10 cellular contexts compared by ENCODE assay signal in the genomic region with DNA sequence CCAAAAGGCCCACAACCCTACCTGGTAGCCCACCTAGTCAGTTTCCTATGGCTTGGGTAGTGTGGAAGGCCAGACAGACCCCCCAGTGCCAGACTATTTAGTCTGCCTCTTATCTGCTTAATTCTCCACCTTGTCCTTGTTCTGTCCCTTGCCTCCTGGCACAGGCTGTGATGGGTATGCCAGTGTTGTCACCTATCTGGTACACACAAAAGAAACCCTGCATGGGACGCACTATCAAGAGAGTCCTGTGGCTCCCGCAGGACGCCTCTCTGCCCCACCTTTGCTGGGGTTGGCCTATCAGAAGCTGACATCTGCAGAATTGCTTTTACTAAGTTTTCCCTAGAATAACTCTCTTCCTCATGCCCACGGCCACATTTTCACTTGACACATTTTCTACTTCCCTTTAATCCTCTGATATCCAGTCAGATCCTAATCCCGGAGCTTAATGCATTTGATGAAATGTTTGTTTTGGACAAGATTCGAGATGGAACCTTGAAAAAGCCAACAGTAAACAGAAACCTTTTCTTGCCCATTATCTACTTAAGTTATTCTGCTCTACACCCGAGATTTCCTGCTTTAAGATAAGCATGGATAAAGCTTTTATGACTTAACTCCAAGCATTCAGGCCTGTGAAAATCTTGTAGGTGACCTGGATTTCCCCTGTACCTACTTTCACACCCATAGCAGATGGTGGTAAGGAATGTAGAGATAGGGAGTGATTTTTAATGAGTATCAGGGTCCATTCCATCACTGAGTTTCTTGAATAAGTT.
"Had no signal": no experiment of that assay in that cellular context is flagged by ENCODE, and none has a peak within 500 bp of the region (broad histone marks: within the 10 kb centered on the region; RNA-seq: fewer than 3 reads in every experiment).

No MANE protein-coding gene starts in this region.

- H3K4me3 ChIP-seq: uterus had no signal

- DNase-seq: activated CD4-positive, alpha-beta T cell treated with anti-CD3 and anti-CD28 coated beads for 36 hours; activated CD8-positive, alpha-beta memory T cell treated with anti-CD3 and anti-CD28 coated beads, Interleukin-2, amount 50 U/mL, for 4 hours; activated CD8-positive, alpha-beta T cell treated with anti-CD3 and anti-CD28 coated beads for 36 hours; activated naive CD4-positive, alpha-beta T cell; effector memory CD8-positive, alpha-beta T cell; erythroblast; stimulated activated CD4-positive, alpha-beta T cell treated with anti-CD3 and anti-CD28 coated beads, Interleukin-4, amount 100 ng/mL, for 4 hours; T1000; uterus had no signal

- H3K36me3 ChIP-seq: uterus had no signal

- H3K27me3 ChIP-seq: uterus had no signal

- H3K9me3 ChIP-seq: uterus had no signal

- ATAC-seq: activated CD4-positive, alpha-beta T cell treated with anti-CD3 and anti-CD28 coated beads for 36 hours; activated CD8-positive, alpha-beta T cell treated with anti-CD3 and anti-CD28 coated beads for 36 hours; effector memory CD8-positive, alpha-beta T cell had no signal

- H3K27ac ChIP-seq: uterus, VCaP had no signal

- H3K4me1 ChIP-seq: uterus had no signal
